In genomic region chrX:132037479-132037993, GRCh38 we compare ENCODE assay signal across 13 cellular contexts.
"Had no signal": no experiment of that assay in that cellular context is flagged by ENCODE, and none has a peak within 500 bp of the region (broad histone marks: within the 10 kb centered on the region; RNA-seq: fewer than 3 reads in every experiment).

No MANE protein-coding gene starts in this region.

- H3K27me3 Mint-ChIP-seq: activated CD8-positive, alpha-beta T cell treated with anti-CD3 and anti-CD28 coated beads for 36 hours; naive thymus-derived CD8-positive, alpha-beta T cell had no signal

- H3K4me1 ChIP-seq: esophagus squamous epithelium, left ventricle myocardium inferior, thyroid gland had no signal

- H3K4me3 ChIP-seq: esophagus squamous epithelium, left ventricle myocardium inferior, thyroid gland had no signal

- H3K27ac ChIP-seq: esophagus squamous epithelium, left ventricle myocardium inferior, thyroid gland had no signal

- H3K9me3 Mint-ChIP-seq: activated CD8-positive, alpha-beta T cell treated with anti-CD3 and anti-CD28 coated beads for 36 hours; activated T-cell treated with anti-CD3 and anti-CD28 coated beads, Interleukin-2, amount 50 U/mL, for 72 hours; naive thymus-derived CD8-positive, alpha-beta T cell; WTC11 had no signal

- H3K9me3 ChIP-seq: esophagus squamous epithelium, left ventricle myocardium inferior, thyroid gland had no signal

- H3K4me3 Mint-ChIP-seq: activated CD8-positive, alpha-beta T cell treated with anti-CD3 and anti-CD28 coated beads for 36 hours; WTC11 had no signal

- H3K27ac Mint-ChIP-seq: activated CD8-positive, alpha-beta T cell treated with anti-CD3 and anti-CD28 coated beads for 36 hours; activated T-cell treated with anti-CD3 and anti-CD28 coated beads, Interleukin-2, amount 50 U/mL, for 72 hours; naive thymus-derived CD8-positive, alpha-beta T cell had no signal

- H3K36me3 Mint-ChIP-seq: WTC11 had no signal

- H3K36me3 ChIP-seq: esophagus squamous epithelium, left ventricle myocardium inferior, thyroid gland had no signal

- ATAC-seq: activated CD8-positive, alpha-beta T cell treated with anti-CD3 and anti-CD28 coated beads for 36 hours; activated T-cell treated with anti-CD3 and anti-CD28 coated beads, Interleukin-2, amount 50 U/mL, for 72 hours; naive thymus-derived CD8-positive, alpha-beta T cell; WTC11 had no signal

- DNase-seq: activated CD4-positive, alpha-beta T cell treated with anti-CD3 and anti-CD28 coated beads for 48 hours; activated CD8-positive, alpha-beta T cell treated with anti-CD3 and anti-CD28 coated beads for 36 hours; activated gamma-delta T cell treated with Interleukin-2 at 50 U/mL for 16 hours; activated T-cell treated with anti-CD3 and anti-CD28 coated beads, Interleukin-2, amount 50 U/mL, for 72 hours; esophagus squamous epithelium; hippocampal formation; kidney; left ventricle myocardium inferior; naive thymus-derived CD8-positive, alpha-beta T cell; stimulated activated CD4-positive, alpha-beta T cell treated with anti-CD3 and anti-CD28 coated beads, Interleukin-1b, Interleukin-23, amount 100 ng/mL, for 48 hours; T-helper 2 cell; thyroid gland had no signal
